15 cellular contexts compared by ENCODE assay signal in the genomic region with DNA sequence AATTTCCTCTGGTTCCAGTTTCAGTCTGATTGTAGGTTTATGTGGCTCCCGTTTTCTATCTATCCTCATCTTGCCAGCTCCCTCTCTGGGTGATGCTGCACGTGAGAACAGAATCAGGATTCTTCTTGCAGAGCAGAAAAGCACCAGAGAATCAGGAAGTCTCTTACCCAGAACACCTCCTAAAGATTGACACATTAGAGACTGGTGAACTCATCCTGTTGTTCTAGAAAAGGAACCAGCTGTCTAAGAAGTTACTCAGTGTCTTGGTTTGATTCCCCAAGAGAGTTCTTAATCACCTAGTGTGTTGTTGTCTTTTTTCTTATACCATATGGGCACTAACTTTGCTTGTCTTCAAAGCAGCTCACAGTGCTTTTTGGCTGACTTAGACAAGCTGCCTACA.
DNase-seq lines count a peak whose midpoint lies in the region; ATAC-seq and TF ChIP-seq lines count a peak whose summit lies in the region.
"Had no signal": no experiment of that assay in that cellular context is flagged by ENCODE, and none has a peak within 500 bp of the region (broad histone marks: within the 10 kb centered on the region; RNA-seq: fewer than 3 reads in every experiment).

No MANE protein-coding gene starts in this region.

- no peaks in the 10 kb centered on the region for H4K20me1 ChIP-seq in mammary epithelial cell (ENCODE audit: insufficient read depth, low read length)

- no peaks in the 10 kb centered on the region for H3K27me3 ChIP-seq in mammary epithelial cell (ENCODE audit: insufficient read depth, low read length)

- H3K9me3 ChIP-seq in mammary epithelial cell (replicated peaks; ENCODE audit: insufficient read depth, low read length) = no peaks in the 10 kb centered on the region

- no peak overlapping the region for H2AFZ ChIP-seq in mammary epithelial cell (ENCODE audit: low read depth, low read length)
- H2AFZ ChIP-seq: parathyroid adenoma had no signal

- in situ Hi-C loops in mammary epithelial cell (cut with MboI; ENCODE audit: low sequenced_read_pairs in 2 of 2) = no loop called here

- peak; percentile 80 for ATAC-seq in GM19395 (IDR thresholded peaks at IDR 0.05; ENCODE audit: unreplicated experiment)
- peak; percentile 81 for ATAC-seq in HG03354 (IDR thresholded peaks at IDR 0.05; ENCODE audit: poor library complexity, severe bottlenecking, unreplicated experiment)
- ATAC-seq in sciatic nerve = no peak
- ATAC-seq: esophagus mucosa; stimulated activated naive B cell treated with anti-CD40 and anti-IgM and Interleukin-4, amounts not matched to agents 10 μg/mL and 1 μg/mL and 100 μg/mL, for 72 hours had no signal

- no peak overlapping the region for H3K27ac ChIP-seq in mammary epithelial cell (ENCODE audit: insufficient read depth, low read depth, low read length)
- H3K27ac ChIP-seq: parathyroid adenoma had no signal

- no peaks in the 10 kb centered on the region for H3K79me2 ChIP-seq in mammary epithelial cell (ENCODE audit: insufficient read depth, low read length)
- H3K79me2 ChIP-seq: parathyroid adenoma had no signal

- no peak for TF ChIP-seq CTCF in mammary epithelial cell (conservative IDR thresholded peaks at IDR 0.05 in 1 of 2, IDR thresholded peaks at IDR 0.05 in 1 of 2; ENCODE audit: extremely low read depth in 1 of 2, insufficient read depth in 1 of 2, low read depth in 1 of 2, low read length in 2 of 2)
- TF ChIP-seq CTCF in GM10248 (IDR thresholded peaks at IDR 0.05; ENCODE audit: control extremely low read depth, extremely low read depth, low read depth, missing control alignments) = no peak

- no peak overlapping the region for H3K4me3 ChIP-seq in mammary epithelial cell (replicated peaks in 1 of 3; ENCODE audit: insufficient read depth in 1 of 3, low read depth in 2 of 3, low read length in 3 of 3)

- no peaks in the 10 kb centered on the region for H3K36me3 ChIP-seq in mammary epithelial cell (ENCODE audit: insufficient read depth, low read length)

- H3K4me1 ChIP-seq in mammary epithelial cell (ENCODE audit: insufficient read depth, low read length) = no peaks in the 10 kb centered on the region
- H3K4me1 ChIP-seq: parathyroid adenoma had no signal

- intact Hi-C loops in mammary epithelial cell (cut with micrococcal nuclease) = no loop called here
- intact Hi-C loops in sciatic nerve (cut with DNase I) = no loop called here

- CTCF ChIA-PET in mammary epithelial cell (lab: Charles Lee; ENCODE audit: low non-redundant PET) (no interaction called here), GM10248 (lab: Yijun Ruan, JAX) (interaction anchor here (1.2 kb wide), 1 partner anchor 13 kb away, joined by 3 read pairs; no protein-coding TSS in a partner anchor)

- DNase-seq in D341Med (ENCODE audit: low spot score) (peak; percentile 52), mammary epithelial cell (peak; percentile 9), NCI-H1694 treated with DMSO at 0.1 percent for 48 hours (lab: John Stamatoyannopoulos, UW) (no peak), sciatic nerve (ENCODE audit: low spot score) (no peak), NOMO-1 treated with dmso at 0.1 percent for 144 hours (lab: John Stamatoyannopoulos, UW; ENCODE audit: unreplicated experiment) (no peak), GM10248 (ENCODE audit: extremely low spot score) (no peak)
- DNase-seq: cerebellar nuclear complex; NCI-H446 treated with DMSO at 0.1 percent for 48 hours; SHP77 treated with DMSO at 0.1 percent for 48 hours; stimulated activated CD4-positive, alpha-beta T cell treated with anti-CD3 and anti-CD28 coated beads, Interleukin-1b, Interleukin-23, amount 100 ng/mL, for 48 hours; stimulated activated naive B cell treated with anti-CD40 and anti-IgM and Interleukin-4, amounts not matched to agents 10 μg/mL and 1 μg/mL and 100 μg/mL, for 72 hours had no signal

- BruUV-seq in mammary epithelial cell (replicated peaks; lab: Mats Ljungman, UMichigan) = no TSS peak

- WGBS in mammary epithelial cell (ENCODE audit: low coverage, missing lambda C conversion rate) = 68% methylated on average over 2 of the region's 2 CpGs

- no peak overlapping the region for H3K4me2 ChIP-seq in mammary epithelial cell (ENCODE audit: insufficient read depth, low read depth, low read length)

- no peak overlapping the region for H3K9ac ChIP-seq in mammary epithelial cell (ENCODE audit: insufficient read depth, low read length)
- H3K9ac ChIP-seq: parathyroid adenoma had no signal

- dilution Hi-C loops in mammary epithelial cell (cut with HindIII; ENCODE audit: low sequenced_read_pairs) = no loop called here

- POLR2A ChIA-PET in GM10248 (lab: Yijun Ruan, JAX) = no interaction called here

Comparison
In these comparisons a context has a peak if more than half of its experiments do, and no peak if none do; other contexts are left out.
1. DNase-seq: peak in D341Med (single experiment) and mammary epithelial cell (single experiment); none in NCI-H1694 treated with DMSO at 0.1 percent for 48 hours (single experiment), sciatic nerve (single experiment), NOMO-1 treated with dmso at 0.1 percent for 144 hours (single experiment) and GM10248 (single experiment).